38 cellular contexts compared by ENCODE assay signal in genomic region chr11:125979521-125979920, GRCh38. TPM values are rescaled to one million over a fixed set of nuclear protein-coding genes. Genes with fewer than 3 reads are reported as not detected.
"Had no signal": no experiment of that assay in that cellular context is flagged by ENCODE, and none has a peak within 500 bp of the region (broad histone marks: within the 10 kb centered on the region; RNA-seq: fewer than 3 reads in every experiment).

No MANE protein-coding gene starts in this region.

- H3K9ac ChIP-seq: KMS-11 had no signal

- H3K4me3 ChIP-seq: MG63 had no signal

- H3K9me3 ChIP-seq: MG63 had no signal

- H3K27me3 ChIP-seq: MG63 had no signal

- DNase-seq: Karpas-422, Kasumi-1, KBM-7, KG1, MG63, MM.1S, MV-4-11, NCI-H1048, NCI-H1092, NCI-H1092 treated with DMSO at 0.1 percent for 48 hours, NCI-H1105, NCI-H1105 treated with DMSO at 0.1 percent for 48 hours, NCI-H1417, NCI-H1417 treated with DMSO at 0.1 percent for 48 hours, NCI-H1436, NCI-H1436 treated with DMSO at 0.1 percent for 48 hours, NCI-H146, NCI-H1694, NCI-H1694 treated with DMSO at 0.1 percent for 48 hours, NCI-H187, NCI-H187 treated with DMSO at 0.1 percent for 48 hours, NCI-H1930, NCI-H2029, NCI-H2029 treated with DMSO at 0.1 percent for 48 hours, NCI-H2081, NCI-H2081 treated with DMSO at 0.1 percent for 48 hours, NCI-H2107, NCI-H2171, NCI-H2171 treated with DMSO at 0.1 percent for 48 hours, NCI-H2227 treated with DMSO at 0.1 percent for 48 hours, NCI-H226, NCI-H345, NCI-H446, NCI-H446 treated with DMSO at 0.1 percent for 48 hours had no signal

- H3K4me2 ChIP-seq: KMS-11 had no signal

- H3K27ac ChIP-seq: KMS-11 had no signal

RNA-seq across cellular contexts. Expression of gene VSIG10L2, which starts 33.7 kb away (rescaled TPM):
- total RNA-seq: LHCN-M2, M059J, MCF 10A had no signal
